12 cellular contexts compared by ENCODE assay signal in the genomic region with DNA sequence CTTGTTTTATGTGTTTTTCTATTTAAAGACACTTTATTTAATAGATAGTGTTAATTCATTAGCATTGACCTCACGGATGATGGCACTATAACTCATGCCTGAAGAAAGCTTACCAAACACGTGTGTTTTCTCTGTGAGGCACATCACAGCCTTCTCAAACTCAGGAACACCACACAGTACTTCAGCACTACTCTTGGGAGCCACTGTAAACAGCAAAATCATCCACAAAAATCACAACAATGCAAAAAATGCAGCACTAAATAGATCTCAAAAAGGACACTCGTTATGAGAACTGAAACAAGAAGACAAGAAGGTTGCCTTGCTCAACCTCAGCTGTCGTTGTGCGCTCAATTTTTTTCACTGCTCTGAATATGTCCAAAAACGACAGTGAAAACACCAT. TPM values are rescaled to one million over a fixed set of nuclear protein-coding genes. Genes with fewer than 3 reads are reported as not detected.
"Had no signal": no experiment of that assay in that cellular context is flagged by ENCODE, and none has a peak within 500 bp of the region (broad histone marks: within the 10 kb centered on the region; RNA-seq: fewer than 3 reads in every experiment).

No MANE protein-coding gene starts in this region.

- H3K9me3 ChIP-seq: testis had no signal

- H3K4me1 ChIP-seq: foreskin keratinocyte, testis had no signal

- H3K27me3 ChIP-seq: heart left ventricle, testis had no signal

- H3K4me3 ChIP-seq: dorsolateral prefrontal cortex, heart left ventricle, testis had no signal

- H3K36me3 ChIP-seq: heart left ventricle had no signal

- DNase-seq: activated CD4-positive, alpha-beta T cell treated with anti-CD3 and anti-CD28 coated beads for 36 hours; activated naive CD4-positive, alpha-beta T cell treated with anti-CD3 and anti-CD28 coated beads for 36 hours; dorsolateral prefrontal cortex; foreskin keratinocyte; heart left ventricle; islet precursor cell; stimulated activated CD4-positive, alpha-beta T cell treated with anti-CD3 and anti-CD28 coated beads, Interleukin-15, amount 100 ng/mL, for 24 hours; stimulated activated CD4-positive, alpha-beta T cell treated with anti-CD3 and anti-CD28 coated beads, Interleukin-4, amount 100 ng/mL, for 24 hours; testis had no signal

- ATAC-seq: activated CD4-positive, alpha-beta T cell treated with anti-CD3 and anti-CD28 coated beads for 36 hours; foreskin keratinocyte; heart left ventricle; left lobe of liver had no signal

- H3K27ac ChIP-seq: dorsolateral prefrontal cortex, foreskin keratinocyte, heart left ventricle, testis, VCaP had no signal

RNA-seq across cellular contexts. Expression of a gene that starts 12.0 kb away (rescaled TPM):
- polyA plus RNA-seq: neural cell had no signal
